Comparison of ENCODE assay signal across 1 cellular context in the genomic region with DNA sequence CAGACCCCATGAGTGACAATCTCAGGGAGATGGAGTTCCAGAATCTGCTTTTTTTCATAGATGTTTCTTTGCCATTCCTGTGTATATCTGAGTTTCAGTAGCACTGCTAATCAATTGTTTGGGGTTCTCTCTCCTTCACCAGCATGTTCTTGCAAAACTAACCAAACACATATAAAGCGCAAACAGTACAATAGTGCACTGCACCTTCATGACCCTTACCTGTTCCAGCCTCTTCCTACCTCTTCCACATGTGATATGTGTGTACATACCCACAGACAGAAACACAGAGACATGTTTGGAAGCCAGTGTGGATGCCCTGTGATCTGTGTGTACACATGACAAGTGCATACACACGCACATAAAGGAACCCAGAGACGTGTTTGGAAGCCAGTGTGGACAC.
TF ChIP-seq lines count a peak whose summit lies in the region.

No MANE protein-coding gene starts in this region.

TF ChIP-seq in A549, 52 proteins besides CTCF, POLR2A, EP300 and RAD21 (continued from another document):
- TF ChIP-seq, protein P1, sequence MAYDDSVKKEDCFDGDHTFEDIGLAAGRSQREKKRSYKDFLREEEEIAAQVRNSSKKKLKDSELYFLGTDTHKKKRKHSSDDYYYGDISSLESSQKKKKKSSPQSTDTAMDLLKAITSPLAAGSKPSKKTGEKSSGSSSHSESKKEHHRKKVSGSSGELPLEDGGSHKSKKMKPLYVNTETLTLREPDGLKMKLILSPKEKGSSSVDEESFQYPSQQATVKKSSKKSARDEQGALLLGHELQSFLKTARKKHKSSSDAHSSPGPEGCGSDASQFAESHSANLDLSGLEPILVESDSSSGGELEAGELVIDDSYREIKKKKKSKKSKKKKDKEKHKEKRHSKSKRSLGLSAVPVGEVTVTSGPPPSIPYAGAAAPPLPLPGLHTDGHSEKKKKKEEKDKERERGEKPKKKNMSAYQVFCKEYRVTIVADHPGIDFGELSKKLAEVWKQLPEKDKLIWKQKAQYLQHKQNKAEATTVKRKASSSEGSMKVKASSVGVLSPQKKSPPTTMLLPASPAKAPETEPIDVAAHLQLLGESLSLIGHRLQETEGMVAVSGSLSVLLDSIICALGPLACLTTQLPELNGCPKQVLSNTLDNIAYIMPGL (CRISPR knock-in tag; IDR thresholded peaks at IDR 0.05; ENCODE audit: borderline replicate concordance), result no peak
- TF ChIP-seq, protein P2, sequence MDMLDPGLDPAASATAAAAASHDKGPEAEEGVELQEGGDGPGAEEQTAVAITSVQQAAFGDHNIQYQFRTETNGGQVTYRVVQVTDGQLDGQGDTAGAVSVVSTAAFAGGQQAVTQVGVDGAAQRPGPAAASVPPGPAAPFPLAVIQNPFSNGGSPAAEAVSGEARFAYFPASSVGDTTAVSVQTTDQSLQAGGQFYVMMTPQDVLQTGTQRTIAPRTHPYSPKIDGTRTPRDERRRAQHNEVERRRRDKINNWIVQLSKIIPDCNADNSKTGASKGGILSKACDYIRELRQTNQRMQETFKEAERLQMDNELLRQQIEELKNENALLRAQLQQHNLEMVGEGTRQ (IDR thresholded peaks at IDR 0.05), result no peak
- no peak for TF ChIP-seq HOXB5 (CRISPR knock-in tag; IDR thresholded peaks at IDR 0.05)
- no peak for TF ChIP-seq NPAS2 (CRISPR knock-in tag; IDR thresholded peaks at IDR 0.05; ENCODE audit: borderline replicate concordance)
- TF ChIP-seq JUN (IDR thresholded peaks at IDR 0.05), result no peak
- TF ChIP-seq CBX2 (IDR thresholded peaks at IDR 0.05; ENCODE audit: borderline replicate concordance, low read depth), result no peak
- TF ChIP-seq ZNF302 (CRISPR knock-in tag; IDR thresholded peaks at IDR 0.05), result no peak
- no peak for TF ChIP-seq KDM1A (IDR thresholded peaks at IDR 0.05; ENCODE audit: low read depth)
- TF ChIP-seq, protein P3, sequence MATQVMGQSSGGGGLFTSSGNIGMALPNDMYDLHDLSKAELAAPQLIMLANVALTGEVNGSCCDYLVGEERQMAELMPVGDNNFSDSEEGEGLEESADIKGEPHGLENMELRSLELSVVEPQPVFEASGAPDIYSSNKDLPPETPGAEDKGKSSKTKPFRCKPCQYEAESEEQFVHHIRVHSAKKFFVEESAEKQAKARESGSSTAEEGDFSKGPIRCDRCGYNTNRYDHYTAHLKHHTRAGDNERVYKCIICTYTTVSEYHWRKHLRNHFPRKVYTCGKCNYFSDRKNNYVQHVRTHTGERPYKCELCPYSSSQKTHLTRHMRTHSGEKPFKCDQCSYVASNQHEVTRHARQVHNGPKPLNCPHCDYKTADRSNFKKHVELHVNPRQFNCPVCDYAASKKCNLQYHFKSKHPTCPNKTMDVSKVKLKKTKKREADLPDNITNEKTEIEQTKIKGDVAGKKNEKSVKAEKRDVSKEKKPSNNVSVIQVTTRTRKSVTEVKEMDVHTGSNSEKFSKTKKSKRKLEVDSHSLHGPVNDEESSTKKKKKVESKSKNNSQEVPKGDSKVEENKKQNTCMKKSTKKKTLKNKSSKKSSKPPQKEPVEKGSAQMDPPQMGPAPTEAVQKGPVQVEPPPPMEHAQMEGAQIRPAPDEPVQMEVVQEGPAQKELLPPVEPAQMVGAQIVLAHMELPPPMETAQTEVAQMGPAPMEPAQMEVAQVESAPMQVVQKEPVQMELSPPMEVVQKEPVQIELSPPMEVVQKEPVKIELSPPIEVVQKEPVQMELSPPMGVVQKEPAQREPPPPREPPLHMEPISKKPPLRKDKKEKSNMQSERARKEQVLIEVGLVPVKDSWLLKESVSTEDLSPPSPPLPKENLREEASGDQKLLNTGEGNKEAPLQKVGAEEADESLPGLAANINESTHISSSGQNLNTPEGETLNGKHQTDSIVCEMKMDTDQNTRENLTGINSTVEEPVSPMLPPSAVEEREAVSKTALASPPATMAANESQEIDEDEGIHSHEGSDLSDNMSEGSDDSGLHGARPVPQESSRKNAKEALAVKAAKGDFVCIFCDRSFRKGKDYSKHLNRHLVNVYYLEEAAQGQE (IDR thresholded peaks at IDR 0.05), result no peak
- no peak for TF ChIP-seq CHD2 (IDR thresholded peaks at IDR 0.05; ENCODE audit: low read length, partially characterized antibody)
- TF ChIP-seq, protein P4, sequence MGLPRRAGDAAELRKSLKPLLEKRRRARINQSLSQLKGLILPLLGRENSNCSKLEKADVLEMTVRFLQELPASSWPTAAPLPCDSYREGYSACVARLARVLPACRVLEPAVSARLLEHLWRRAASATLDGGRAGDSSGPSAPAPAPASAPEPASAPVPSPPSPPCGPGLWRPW (IDR thresholded peaks at IDR 0.05), result no peak
TF ChIP-seq in A549: peak in this region for 0.
